ENCODE assay signal across 19 cellular contexts in genomic region chr3:185517387-185517786, GRCh38. TPM values are rescaled to one million over a fixed set of nuclear protein-coding genes. Genes with fewer than 3 reads are reported as not detected.
DNase-seq lines count a peak whose midpoint lies in the region; ATAC-seq and TF ChIP-seq lines count a peak whose summit lies in the region.
"Had no signal": no experiment of that assay in that cellular context is flagged by ENCODE, and none has a peak within 500 bp of the region (broad histone marks: within the 10 kb centered on the region; RNA-seq: fewer than 3 reads in every experiment).

No MANE protein-coding gene starts in this region.

- H3K9me2 ChIP-seq in MM.1S (replicated peaks; ENCODE audit: insufficient read depth, low read length) (no peaks in the 10 kb centered on the region), Karpas-422 (replicated peaks; ENCODE audit: insufficient read depth, low read length) (no peaks in the 10 kb centered on the region)

- H3K9ac ChIP-seq in MM.1S (ENCODE audit: low read length) (no peak overlapping the region), Karpas-422 (ENCODE audit: low read length) (no peak overlapping the region)
- H3K9ac ChIP-seq: GM23248 had no signal

- H4K20me1 ChIP-seq in MM.1S (ENCODE audit: insufficient read depth, low read length) (no peaks in the 10 kb centered on the region), Karpas-422 (ENCODE audit: insufficient read depth, low read depth, low read length) (no peaks in the 10 kb centered on the region)

- H3K4me3 ChIP-seq in MM.1S (ENCODE audit: low read length), result no peak overlapping the region
- no peak overlapping the region for H3K4me3 ChIP-seq in Karpas-422 (ENCODE audit: low read length)
- H3K4me3 ChIP-seq: GM23248 had no signal

- H3K27ac ChIP-seq in MM.1S (ENCODE audit: low read length) (peak overlapping the region; percentile 4; the same call in 1 of the 2 replicates), Karpas-422 (ENCODE audit: low read length) (no peak overlapping the region)
- H3K27ac ChIP-seq: GM23248 had no signal

- DNase-seq in MM.1S, result no peak
- DNase-seq in NCI-H345 treated with DMSO at 0.1 percent for 48 hours (lab: John Stamatoyannopoulos, UW; ENCODE audit: unreplicated experiment), result no peak
- no peak for DNase-seq in kidney tubule cell (ENCODE audit: low spot score)
- DNase-seq in effector CD4-positive, alpha-beta T cell, result no peak
- DNase-seq in Karpas-422, result no peak
- DNase-seq: C1 segment of cervical spinal cord; Calu3; CD4-positive, alpha-beta memory T cell; COR-L47; DMS53; DMS79 treated with DMSO at 0.1 percent for 48 hours; GF-D8; GM23248; H7; HCEC 1CT had no signal

- peak overlapping the region; percentile 32 for H3K4me2 ChIP-seq in MM.1S (ENCODE audit: low read depth, low read length)
- H3K4me2 ChIP-seq in Karpas-422 (ENCODE audit: low read depth, low read length, poor library complexity, severe bottlenecking), result no peak overlapping the region

- no peaks in the 10 kb centered on the region for H3F3A ChIP-seq in MM.1S (ENCODE audit: insufficient read depth, low read length)

- H3K79me2 ChIP-seq in MM.1S (ENCODE audit: low read length), result no peaks in the 10 kb centered on the region
- no peaks in the 10 kb centered on the region for H3K79me2 ChIP-seq in Karpas-422 (ENCODE audit: low read length)

- no peaks in the 10 kb centered on the region for H3K27me3 ChIP-seq in MM.1S (replicated peaks; ENCODE audit: insufficient read depth, low read length)
- no peaks in the 10 kb centered on the region for H3K27me3 ChIP-seq in Karpas-422 (ENCODE audit: low read length)

- H3K4me1 ChIP-seq in MM.1S (ENCODE audit: low read length) (peaks cover 15% of the 10 kb centered on the region), Karpas-422 (ENCODE audit: low read length) (no peaks in the 10 kb centered on the region)

- ATAC-seq in GM19043 (IDR thresholded peaks at IDR 0.05; ENCODE audit: low read depth, unreplicated experiment), result peak; percentile 49
- peak; percentile 67 for ATAC-seq in HG02852 (IDR thresholded peaks at IDR 0.05; ENCODE audit: unreplicated experiment)

- H3K9me3 ChIP-seq in MM.1S (replicated peaks; ENCODE audit: insufficient read depth, low read length) (no peaks in the 10 kb centered on the region), Karpas-422 (ENCODE audit: low read length) (no peaks in the 10 kb centered on the region)

- H2AFZ ChIP-seq in MM.1S (ENCODE audit: low read length), result peak overlapping the region; percentile 17
- H2AFZ ChIP-seq in Karpas-422 (ENCODE audit: low read length), result no peak overlapping the region
- H2AFZ ChIP-seq: GM23248 had no signal

- no peaks in the 10 kb centered on the region for H3K36me3 ChIP-seq in MM.1S (replicated peaks; ENCODE audit: insufficient read depth, low read length)
- H3K36me3 ChIP-seq in Karpas-422 (ENCODE audit: insufficient read depth, low read length), result no peaks in the 10 kb centered on the region

- no peak for TF ChIP-seq CTCF in MM.1S (IDR thresholded peaks at IDR 0.05; ENCODE audit: low read length)

RNA-seq across cellular contexts. Expression of gene TMEM41A, which starts 18.6 kb away (rescaled TPM):
- total RNA-seq in Karpas-422 (2014; rRNA removed; shearing (Covaris generic); ENCODE audit: low replicate concordance), result 20.6 and 34.1 TPM in 2 replicates

RNA-seq across cellular contexts. Expression of gene LIPH, which starts 35.0 kb away (rescaled TPM):
- not detected in 2 replicates for total RNA-seq in Karpas-422 (2014; rRNA removed; shearing (Covaris generic); ENCODE audit: low replicate concordance)
- total RNA-seq: CD4-positive, alpha-beta memory T cell; G401; GM23248; H1 had no signal
